ENCODE assay signal across 11 cellular contexts in the genomic region with DNA sequence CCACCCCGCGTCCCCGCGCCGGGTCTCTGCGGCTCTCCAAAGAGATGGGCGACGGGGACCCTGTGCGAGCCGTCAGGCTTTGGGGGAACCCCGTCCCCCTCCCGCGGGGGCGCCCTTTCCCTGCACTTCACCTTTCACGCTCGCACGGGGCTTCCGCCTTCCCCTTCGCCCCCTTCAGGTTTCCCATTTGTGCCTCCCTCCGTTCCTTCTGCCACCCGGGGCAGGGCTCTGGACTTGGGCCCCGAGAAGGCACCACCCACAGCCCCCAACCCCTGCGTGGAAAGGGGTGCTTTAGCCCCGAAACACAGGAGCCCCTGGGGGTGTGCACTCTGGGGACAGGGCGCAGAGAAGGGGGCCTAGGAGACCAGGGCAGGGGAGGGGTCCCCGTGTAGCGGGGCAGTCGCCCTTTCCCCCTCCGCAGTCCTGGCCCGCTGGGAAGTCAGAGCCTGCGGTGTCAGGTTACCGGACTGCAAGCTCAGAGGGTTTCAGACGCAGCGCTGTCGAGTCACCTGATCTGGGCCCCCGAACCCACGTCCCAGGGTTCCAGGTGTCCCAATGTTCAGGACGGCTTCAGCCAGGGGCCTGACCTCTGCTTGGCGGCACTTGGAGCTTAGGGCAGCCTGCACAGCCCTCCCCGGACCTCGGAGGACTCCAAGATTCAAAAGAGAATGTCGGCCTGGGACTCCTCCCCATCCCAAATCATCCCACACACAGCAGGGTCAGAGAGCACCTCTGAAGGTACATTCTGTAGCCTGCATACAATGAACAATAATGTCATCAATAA. TPM values are rescaled to one million over a fixed set of nuclear protein-coding genes. Genes with fewer than 3 reads are reported as not detected.
DNase-seq lines count a peak whose midpoint lies in the region; ATAC-seq and TF ChIP-seq lines count a peak whose summit lies in the region.
"Had no signal": no experiment of that assay in that cellular context is flagged by ENCODE, and none has a peak within 500 bp of the region (broad histone marks: within the 10 kb centered on the region; RNA-seq: fewer than 3 reads in every experiment).

No MANE protein-coding gene starts in this region.

- no peak overlapping the region for H3K27ac ChIP-seq in left lung
- H3K27ac ChIP-seq in upper lobe of left lung: no peak overlapping the region

- H3K4me1 ChIP-seq in left lung: peaks cover 3 to 12% of the 10 kb centered on the region in 2 donors
- peaks cover 7 to 15% (median 9%) of the 10 kb centered on the region in 4 donors for H3K4me1 ChIP-seq in upper lobe of left lung

- DNase-seq in Right ventricle myocardium superior (no peak), cardiac septum (ENCODE audit: low spot score) (no peak), cerebellar cortex (ENCODE audit: low spot score) (peak; percentile 24), left lung (no peak), upper lobe of left lung (no peak), D341Med (ENCODE audit: low spot score) (no peak)
- DNase-seq: CD8-positive, alpha-beta memory T cell; NK-92 treated with Interleukin-12 subunit alpha and Interleukin-12 subunit beta, amount 100 ng/mL, for 24 hours had no signal

- peak; percentile 48 for ATAC-seq in Right ventricle myocardium superior (ENCODE audit: poor library complexity)
- peak; percentile 18 for ATAC-seq in left lung
- peak; percentile 31 to 39 for ATAC-seq in upper lobe of left lung (ENCODE audit: low FRiP score in 2 of 2)
- no peak for ATAC-seq in GM18520 (IDR thresholded peaks at IDR 0.05; ENCODE audit: unreplicated experiment)
- no peak for ATAC-seq in HG03354 (IDR thresholded peaks at IDR 0.05; ENCODE audit: poor library complexity, severe bottlenecking, unreplicated experiment)

- H3K9me3 ChIP-seq in left lung (no peaks in the 10 kb centered on the region), upper lobe of left lung (no peaks in the 10 kb centered on the region)

- intact Hi-C loops in Right ventricle myocardium superior (cut with DNase I) (no loop called here), cardiac septum (cut with DNase I) (no loop called here), left lung (cut with DNase I) (no loop called here)

- H3K4me3 ChIP-seq in left lung: no peak overlapping the region
- H3K4me3 ChIP-seq in upper lobe of left lung: peak overlapping the region in 3 of 4 donors; percentile 28 to 41 (median 39)

- H3K36me3 ChIP-seq in left lung (no peaks in the 10 kb centered on the region), upper lobe of left lung (no peaks in the 10 kb centered on the region)

- TF ChIP-seq CTCF in left lung (IDR thresholded peaks at IDR 0.05) (no peak), upper lobe of left lung (IDR thresholded peaks at IDR 0.05) (no peak)

- TF ChIP-seq EP300 in upper lobe of left lung (IDR thresholded peaks at IDR 0.05): no peak

- TF ChIP-seq POLR2A in upper lobe of left lung (IDR thresholded peaks at IDR 0.05): no peak

- 4 to 5% methylated on average over 5 to 28 of the region's 42 CpGs for WGBS in upper lobe of left lung, 2 donors

- peaks cover 23 to 99% of the 10 kb centered on the region in 2 donors for H3K27me3 ChIP-seq in left lung
- H3K27me3 ChIP-seq in upper lobe of left lung: peaks cover 5 to 20% (median 16%) of the 10 kb centered on the region in 4 donors

RNA-seq across cellular contexts. Expression of a gene that starts 6.7 kb away (rescaled TPM):
- total RNA-seq in Right ventricle myocardium superior (0.11 TPM), cardiac septum (0.13 TPM), left lung (under 1 TPM; 0.15 to 0.18 TPM), upper lobe of left lung (under 1 TPM in 2 of 6 donors, not detected in 4; 0.34 TPM)
- total RNA-seq: myocyte had no signal

RNA-seq across cellular contexts. Expression of a gene that starts 40.1 kb away (rescaled TPM):
- 46.8 TPM for total RNA-seq in Right ventricle myocardium superior
- 31.2 TPM for total RNA-seq in cardiac septum
- 10 to 100 TPM; 12.0 to 14.5 TPM for total RNA-seq in left lung
- total RNA-seq in upper lobe of left lung: 10 to 100 TPM in 5 of 6 donors, 1 to 10 TPM in 1; 6.3 to 19.4 (median 13.6) TPM

RNA-seq across cellular contexts. Expression of a gene that starts 44.6 kb away (rescaled TPM):
- total RNA-seq in Right ventricle myocardium superior (175 TPM), cardiac septum (143 TPM), left lung (10 to 100 TPM; 45.3 to 71.8 TPM), upper lobe of left lung (100 to 1,000 TPM in 2 of 6 donors, 10 to 100 TPM in 4; 47.9 to 137 (median 87.2) TPM)

Comparison
In these comparisons a context has a peak if more than half of its experiments do, and no peak if none do; other contexts are left out.
1. ATAC-seq: peak in Right ventricle myocardium superior (single experiment), left lung (single experiment) and upper lobe of left lung (2 of 2); none in GM18520 (single experiment) and HG03354 (single experiment).
2. H3K4me3 ChIP-seq: peak in upper lobe of left lung (3 of 4); none in left lung (0 of 2).